In the genomic region with DNA sequence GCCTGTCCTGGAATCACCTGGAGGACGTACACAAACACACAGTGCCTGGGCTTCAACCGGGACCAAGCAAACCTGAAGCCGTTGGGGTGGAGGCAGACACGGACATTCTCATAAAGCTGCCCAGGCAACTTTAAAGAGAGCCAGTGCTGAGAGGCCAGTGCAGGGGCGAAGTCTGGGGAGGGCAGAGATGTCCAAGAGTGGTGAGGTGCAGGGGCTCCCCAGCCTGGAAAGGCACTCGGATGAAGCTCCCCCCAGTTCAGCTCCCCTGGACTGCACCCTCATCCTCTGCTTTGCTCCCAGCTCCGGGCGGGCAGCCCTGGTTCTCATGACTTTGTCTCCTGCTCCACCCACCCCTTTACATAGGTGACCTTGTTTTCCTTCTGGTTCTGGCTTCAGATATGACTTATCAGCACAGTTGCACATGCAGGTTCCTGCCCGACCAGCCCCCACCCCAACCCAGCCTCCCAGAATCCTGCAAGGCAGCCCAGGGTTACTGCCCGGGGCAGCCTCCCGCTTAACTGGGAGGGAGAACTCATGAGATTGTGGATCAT, we compare ENCODE assay signal across 17 cellular contexts.
DNase-seq lines count a peak whose midpoint lies in the region; ATAC-seq, FAIRE-seq and TF ChIP-seq lines count a peak whose summit lies in the region.
"Had no signal": no experiment of that assay in that cellular context is flagged by ENCODE, and none has a peak within 500 bp of the region (broad histone marks: within the 10 kb centered on the region; RNA-seq: fewer than 3 reads in every experiment).

No MANE protein-coding gene starts in this region.

- H3K9me3 Mint-ChIP-seq in WTC11, result peaks cover 40% of the 10 kb centered on the region
- H3K9me3 Mint-ChIP-seq in activated CD8-positive, alpha-beta T cell treated with anti-CD3 and anti-CD28 coated beads for 36 hours, result peaks cover 2% of the 10 kb centered on the region

- ATAC-seq in Right ventricle myocardium superior (ENCODE audit: poor library complexity) (peak; percentile 52), left cardiac atrium (no peak), left ventricle myocardium superior (peak; percentile 71), pancreas (peak; percentile 89 to 96 (median 93)), upper lobe of right lung (peak; percentile 27), WTC11 (no peak)
- ATAC-seq in activated CD8-positive, alpha-beta T cell treated with anti-CD3 and anti-CD28 coated beads for 36 hours, result no peak

- FAIRE-seq in pancreas (lab: Jason Lieb, UNC), result no peak

- H3K36me3 ChIP-seq in pancreas, result no peaks in the 10 kb centered on the region
- H3K36me3 ChIP-seq in upper lobe of right lung, result no peaks in the 10 kb centered on the region

- H3K9me3 ChIP-seq in pancreas, result no peaks in the 10 kb centered on the region
- no peaks in the 10 kb centered on the region for H3K9me3 ChIP-seq in upper lobe of right lung

- peak overlapping the region; percentile 28 to 83 (median 68) for H3K27ac ChIP-seq in pancreas
- H3K27ac ChIP-seq in upper lobe of right lung, result no peak overlapping the region

- POLR2A ChIA-PET in WTC11 (lab: Charles Lee), result no interaction called here
- POLR2A ChIA-PET in activated CD8-positive, alpha-beta T cell treated with anti-CD3 and anti-CD28 coated beads for 36 hours (lab: Charles Lee), result no interaction called here

- CTCF ChIA-PET in WTC11 (lab: Charles Lee), result interaction anchor here (1.7 kb wide), 1 partner anchor 9 kb away, joined by 5 read pairs; no protein-coding TSS in a partner anchor
- CTCF ChIA-PET in activated CD8-positive, alpha-beta T cell treated with anti-CD3 and anti-CD28 coated beads for 36 hours (lab: Charles Lee), result interaction anchor here (0.9 kb wide), 1 partner anchor 14 kb away, joined by 3 read pairs; no protein-coding TSS in a partner anchor

- 16 to 28% methylated on average over 11 of the region's 11 CpGs for WGBS in pancreas, 2 donors

- H3K27me3 ChIP-seq in pancreas (no peaks in the 10 kb centered on the region), upper lobe of right lung (no peaks in the 10 kb centered on the region)

- DNase-seq in Right ventricle myocardium superior, result no peak
- DNase-seq in left cardiac atrium, result no peak
- DNase-seq in left ventricle myocardium superior, result no peak
- peak; percentile 70 to 89 (median 81) for DNase-seq in pancreas
- DNase-seq in upper lobe of right lung, result no peak
- DNase-seq in WTC11 (ENCODE audit: low spot score), result no peak
- no peak for DNase-seq in activated CD8-positive, alpha-beta T cell treated with anti-CD3 and anti-CD28 coated beads for 36 hours
- no peak for DNase-seq in effector CD8-positive, alpha-beta T cell (lab: John Stamatoyannopoulos, UW)
- DNase-seq: 8988T; DMS 273 treated with DMSO at 0.1 percent for 48 hours; DND-41; H7; NCI-H1105 treated with DMSO at 0.1 percent for 48 hours; NCI-H1694 treated with DMSO at 0.1 percent for 48 hours; NK-92 treated with Interleukin-12 subunit alpha and Interleukin-12 subunit beta, amount 100 ng/mL, for 24 hours; SIG-M5 had no signal

- H3K4me1 ChIP-seq in pancreas, result peaks cover 11 to 15% (median 14%) of the 10 kb centered on the region in 3 donors
- H3K4me1 ChIP-seq in upper lobe of right lung, result no peaks in the 10 kb centered on the region

- TF ChIP-seq CTCF in pancreas (IDR thresholded peaks at IDR 0.05), result no peak
- no peak for TF ChIP-seq CTCF in upper lobe of right lung (IDR thresholded peaks at IDR 0.05)
- no peak for TF ChIP-seq CTCF in WTC11 (IDR thresholded peaks at IDR 0.05)
- TF ChIP-seq CTCF in activated CD8-positive, alpha-beta T cell treated with anti-CD3 and anti-CD28 coated beads for 36 hours (IDR thresholded peaks at IDR 0.05), result no peak

- intact Hi-C loops in Right ventricle myocardium superior (cut with DNase I) (no loop called here), left cardiac atrium (cut with DNase I) (loop anchor here in 1 of 2 donors (10.0 kb wide), 1 partner anchor 107 kb away; no protein-coding TSS in a partner anchor), left ventricle myocardium superior (cut with micrococcal nuclease) (no loop called here), pancreas (cut with DNase I) (no loop called here), upper lobe of right lung (cut with DNase I) (no loop called here)
- intact Hi-C loops in activated CD8-positive, alpha-beta T cell treated with anti-CD3 and anti-CD28 coated beads for 36 hours (cut with micrococcal nuclease), result no loop called here

- no peak overlapping the region for H3K4me3 ChIP-seq in pancreas
- no peak overlapping the region for H3K4me3 ChIP-seq in upper lobe of right lung

- H3K27me3 Mint-ChIP-seq in WTC11 (ENCODE audit: low read depth), result no peaks in the 10 kb centered on the region; the same call in none of the 2 replicates
- H3K27me3 Mint-ChIP-seq in activated CD8-positive, alpha-beta T cell treated with anti-CD3 and anti-CD28 coated beads for 36 hours, result no peaks in the 10 kb centered on the region

- H3K27ac Mint-ChIP-seq in WTC11, result no peak overlapping the region
- H3K27ac Mint-ChIP-seq in activated CD8-positive, alpha-beta T cell treated with anti-CD3 and anti-CD28 coated beads for 36 hours, result no peak overlapping the region

- H3K4me1 Mint-ChIP-seq in WTC11, result peaks cover 4% of the 10 kb centered on the region
- no peaks in the 10 kb centered on the region for H3K4me1 Mint-ChIP-seq in activated CD8-positive, alpha-beta T cell treated with anti-CD3 and anti-CD28 coated beads for 36 hours (ENCODE audit: low read depth)
- H3K4me1 Mint-ChIP-seq: CD14-positive monocyte had no signal

- H3K36me3 Mint-ChIP-seq in WTC11, result peaks cover 13% of the 10 kb centered on the region
- no peaks in the 10 kb centered on the region for H3K36me3 Mint-ChIP-seq in activated CD8-positive, alpha-beta T cell treated with anti-CD3 and anti-CD28 coated beads for 36 hours (ENCODE audit: low read depth)
- H3K36me3 Mint-ChIP-seq: CD14-positive monocyte had no signal

- H3K4me3 Mint-ChIP-seq in WTC11, result no peak overlapping the region
- no peak overlapping the region for H3K4me3 Mint-ChIP-seq in activated CD8-positive, alpha-beta T cell treated with anti-CD3 and anti-CD28 coated beads for 36 hours
- H3K4me3 Mint-ChIP-seq: CD14-positive monocyte had no signal

TF ChIP-seq in WTC11, 78 proteins besides CTCF, POLR2A, EP300 and RAD21:
- TF ChIP-seq FOXK1 (CRISPR knock-in tag; IDR thresholded peaks at IDR 0.05), result no peak

Comparison
In these comparisons a context has a peak if more than half of its experiments do, and no peak if none do; other contexts are left out.
1. ATAC-seq: peak in Right ventricle myocardium superior (single experiment), left ventricle myocardium superior (single experiment), pancreas (4 of 4) and upper lobe of right lung (single experiment); none in left cardiac atrium (0 of 2), WTC11 (single experiment) and activated CD8-positive, alpha-beta T cell treated with anti-CD3 and anti-CD28 coated beads for 36 hours (single experiment).
2. DNase-seq: peak in pancreas (6 of 6); none in Right ventricle myocardium superior (single experiment), left cardiac atrium (single experiment), left ventricle myocardium superior (single experiment), upper lobe of right lung (single experiment), WTC11 (single experiment), activated CD8-positive, alpha-beta T cell treated with anti-CD3 and anti-CD28 coated beads for 36 hours (single experiment) and effector CD8-positive, alpha-beta T cell (single experiment).